ENCODE assay signal across 10 cellular contexts in genomic region chr13:27194895-27195764, GRCh38. TPM values are rescaled to one million over a fixed set of nuclear protein-coding genes. Genes with fewer than 3 reads are reported as not detected.
DNase-seq lines count a peak whose midpoint lies in the region; ATAC-seq and TF ChIP-seq lines count a peak whose summit lies in the region.
"Had no signal": no experiment of that assay in that cellular context is flagged by ENCODE, and none has a peak within 500 bp of the region (broad histone marks: within the 10 kb centered on the region; RNA-seq: fewer than 3 reads in every experiment).

No MANE protein-coding gene starts in this region.

- ATAC-seq in activated CD8-positive, alpha-beta memory T cell treated with anti-CD3 and anti-CD28 coated beads, Interleukin-2, amount 10 ng/mL, durations not matched to agents 7 days and 5 days = peak; percentile 94
- ATAC-seq in RWPE2 (ENCODE audit: low read depth) = peak; percentile 100

- DNase-seq in activated CD8-positive, alpha-beta memory T cell treated with anti-CD3 and anti-CD28 coated beads, Interleukin-2, amount 10 ng/mL, durations not matched to agents 7 days and 5 days = peak; percentile 47
- no peak for DNase-seq in activated CD8-positive, alpha-beta memory T cell treated with anti-CD3 and anti-CD28 coated beads, Interleukin-2, amount 50 U/mL, for 48 hours
- no peak for DNase-seq in RWPE2 (ENCODE audit: low spot score)
- DNase-seq in fibroblast of lung (ENCODE audit: low read depth in 2 of 2) = peak; percentile 83 to 96
- DNase-seq in smooth muscle cell of the brain vasculature (ENCODE audit: low read depth, low spot score) = peak; percentile 37
- no peak for DNase-seq in superior temporal gyrus (ENCODE audit: extremely low spot score)
- no peak for DNase-seq in COR-L47 (lab: John Stamatoyannopoulos, UW)
- no peak for DNase-seq in SHP77 (lab: John Stamatoyannopoulos, UW)
- DNase-seq: NCI-H510A treated with DMSO at 0.1 percent for 48 hours had no signal

- peaks cover 11% of the 10 kb centered on the region for H3K4me1 ChIP-seq in RWPE2 (ENCODE audit: insufficient read depth, poor library complexity, severe bottlenecking)
- H3K4me1 ChIP-seq in fibroblast of lung (ENCODE audit: control insufficient read depth, extremely low read depth, insufficient read depth, low read length) = peaks cover 8% of the 10 kb centered on the region

- TF ChIP-seq CTCF in RWPE2 (IDR thresholded peaks at IDR 0.05; ENCODE audit: poor library complexity, severe bottlenecking) = no peak
- TF ChIP-seq CTCF in fibroblast of lung (conservative IDR thresholded peaks at IDR 0.05 in 1 of 2, IDR thresholded peaks at IDR 0.05 in 1 of 2; ENCODE audit: low read depth in 1 of 2, low read length in 2 of 2) = no peak

- H3K27ac ChIP-seq in RWPE2 (ENCODE audit: poor library complexity, severe bottlenecking) (peak overlapping the region; percentile 7), fibroblast of lung (ENCODE audit: insufficient read depth, low read length) (peak overlapping the region; percentile 5)
- H3K27ac ChIP-seq: BLaER1 treated with 17β-estradiol and CSF1 and Interleukin-3, amounts not matched to agents 10 nM and 100 nM had no signal

- H3K27ac Mint-ChIP-seq in activated CD8-positive, alpha-beta memory T cell treated with anti-CD3 and anti-CD28 coated beads, Interleukin-2, amount 10 ng/mL, durations not matched to agents 7 days and 5 days = peak overlapping the region; percentile 39

- no peaks in the 10 kb centered on the region for H3K36me3 ChIP-seq in RWPE2 (ENCODE audit: low read depth)
- H3K36me3 ChIP-seq in fibroblast of lung (ENCODE audit: control insufficient read depth, insufficient read depth, low read length) = no peaks in the 10 kb centered on the region
- H3K36me3 ChIP-seq: BLaER1 treated with 17β-estradiol and CSF1 and Interleukin-3, amounts not matched to agents 10 nM and 100 nM had no signal

- H3K4me3 Mint-ChIP-seq in activated CD8-positive, alpha-beta memory T cell treated with anti-CD3 and anti-CD28 coated beads, Interleukin-2, amount 10 ng/mL, durations not matched to agents 7 days and 5 days = no peak overlapping the region

- H3K4me2 ChIP-seq in fibroblast of lung (ENCODE audit: extremely low read depth, insufficient read depth, low read length) = peak overlapping the region; percentile 75

- no peak overlapping the region for H3K9ac ChIP-seq in fibroblast of lung (ENCODE audit: insufficient read depth, low read length)
- H3K9ac ChIP-seq: BLaER1 treated with 17β-estradiol and CSF1 and Interleukin-3, amounts not matched to agents 10 nM and 100 nM had no signal

- H3K9me3 Mint-ChIP-seq in activated CD8-positive, alpha-beta memory T cell treated with anti-CD3 and anti-CD28 coated beads, Interleukin-2, amount 10 ng/mL, durations not matched to agents 7 days and 5 days (ENCODE audit: low read depth) = no peaks in the 10 kb centered on the region

- H3K27me3 ChIP-seq in RWPE2 (ENCODE audit: insufficient read depth, poor library complexity, severe bottlenecking) = no peaks in the 10 kb centered on the region
- H3K27me3 ChIP-seq in fibroblast of lung (ENCODE audit: control insufficient read depth, insufficient read depth, low read length) = no peaks in the 10 kb centered on the region
- H3K27me3 ChIP-seq: BLaER1 treated with 17β-estradiol and CSF1 and Interleukin-3, amounts not matched to agents 10 nM and 100 nM had no signal

- H2AFZ ChIP-seq in fibroblast of lung (ENCODE audit: low read length) = no peak overlapping the region

- no peaks in the 10 kb centered on the region for H3K9me3 ChIP-seq in RWPE2 (ENCODE audit: severe bottlenecking)
- H3K9me3 ChIP-seq in fibroblast of lung (ENCODE audit: control insufficient read depth, insufficient read depth, low read depth, low read length) = no peaks in the 10 kb centered on the region
- H3K9me3 ChIP-seq: BLaER1 treated with 17β-estradiol and CSF1 and Interleukin-3, amounts not matched to agents 10 nM and 100 nM had no signal

- H3K27me3 Mint-ChIP-seq in activated CD8-positive, alpha-beta memory T cell treated with anti-CD3 and anti-CD28 coated beads, Interleukin-2, amount 10 ng/mL, durations not matched to agents 7 days and 5 days = no peaks in the 10 kb centered on the region

- H3K4me1 Mint-ChIP-seq in activated CD8-positive, alpha-beta memory T cell treated with anti-CD3 and anti-CD28 coated beads, Interleukin-2, amount 10 ng/mL, durations not matched to agents 7 days and 5 days = peaks cover 33% of the 10 kb centered on the region

- CTCF ChIA-PET in activated CD8-positive, alpha-beta memory T cell treated with anti-CD3 and anti-CD28 coated beads, Interleukin-2, amount 10 ng/mL, durations not matched to agents 7 days and 5 days (lab: Charles Lee) = interaction anchor here (1.0 to 1.5 kb wide), 2 partner anchors 198 to 210 kb away, joined by 3 read pairs; no protein-coding TSS in a partner anchor

- peaks cover 7% of the 10 kb centered on the region for H3K36me3 Mint-ChIP-seq in activated CD8-positive, alpha-beta memory T cell treated with anti-CD3 and anti-CD28 coated beads, Interleukin-2, amount 10 ng/mL, durations not matched to agents 7 days and 5 days

- H3K4me3 ChIP-seq in RWPE2 (ENCODE audit: severe bottlenecking) = no peak overlapping the region
- no peak overlapping the region for H3K4me3 ChIP-seq in fibroblast of lung (replicated peaks in 1 of 4; ENCODE audit: control extremely low read depth in 1 of 4, insufficient read depth in 1 of 4, low read depth in 3 of 4, low read length in 4 of 4)
- H3K4me3 ChIP-seq: BLaER1 treated with 17β-estradiol and CSF1 and Interleukin-3, amounts not matched to agents 10 nM and 100 nM had no signal

- H4K20me1 ChIP-seq in fibroblast of lung (ENCODE audit: control insufficient read depth, extremely low read depth, insufficient read depth, low read length) = no peaks in the 10 kb centered on the region
- H4K20me1 ChIP-seq: BLaER1 treated with 17β-estradiol and CSF1 and Interleukin-3, amounts not matched to agents 10 nM and 100 nM had no signal

- no peaks in the 10 kb centered on the region for H3K79me2 ChIP-seq in fibroblast of lung (ENCODE audit: control insufficient read depth, insufficient read depth, low read length)

RNA-seq across cellular contexts. Expression of gene USP12, which starts 23.5 kb away (rescaled TPM):
- total RNA-seq in activated CD8-positive, alpha-beta memory T cell treated with anti-CD3 and anti-CD28 coated beads, Interleukin-2, amount 10 ng/mL, durations not matched to agents 7 days and 5 days = 10 to 100 TPM; 32.0 to 38.9 TPM
- total RNA-seq in fibroblast of lung = 23.6 and 36.3 TPM in 2 replicates
- 17.3 and 18.9 TPM in 2 replicates for polyA plus RNA-seq in fibroblast of lung
- polyA plus RNA-seq in fibroblast of lung (2012) = 12.5 and 19.4 TPM in 2 replicates
- 1.8 and 2.3 TPM in 2 replicates for polyA minus RNA-seq in fibroblast of lung (ENCODE audit: low replicate concordance)

RNA-seq across cellular contexts. Expression of gene RPL21, which starts 56.2 kb away (rescaled TPM):
- 100 to 1,000 TPM; 806 to 916 TPM for total RNA-seq in activated CD8-positive, alpha-beta memory T cell treated with anti-CD3 and anti-CD28 coated beads, Interleukin-2, amount 10 ng/mL, durations not matched to agents 7 days and 5 days
- 831 and 848 TPM in 2 replicates for total RNA-seq in fibroblast of lung
- 1,415 and 1,841 TPM in 2 replicates for polyA plus RNA-seq in fibroblast of lung
- 1,556 and 1,859 TPM in 2 replicates for polyA plus RNA-seq in fibroblast of lung (2012)
- polyA minus RNA-seq in fibroblast of lung (ENCODE audit: low replicate concordance) = 10.6 and 22.4 TPM in 2 replicates

Comparison
In these comparisons a context has a peak if more than half of its experiments do, and no peak if none do; other contexts are left out.
1. DNase-seq: peak in activated CD8-positive, alpha-beta memory T cell treated with anti-CD3 and anti-CD28 coated beads, Interleukin-2, amount 10 ng/mL, durations not matched to agents 7 days and 5 days (single experiment), fibroblast of lung (2 of 2) and smooth muscle cell of the brain vasculature (single experiment); none in activated CD8-positive, alpha-beta memory T cell treated with anti-CD3 and anti-CD28 coated beads, Interleukin-2, amount 50 U/mL, for 48 hours (single experiment), RWPE2 (single experiment), superior temporal gyrus (single experiment), COR-L47 (single experiment) and SHP77 (0 of 2).